In the genomic region with DNA sequence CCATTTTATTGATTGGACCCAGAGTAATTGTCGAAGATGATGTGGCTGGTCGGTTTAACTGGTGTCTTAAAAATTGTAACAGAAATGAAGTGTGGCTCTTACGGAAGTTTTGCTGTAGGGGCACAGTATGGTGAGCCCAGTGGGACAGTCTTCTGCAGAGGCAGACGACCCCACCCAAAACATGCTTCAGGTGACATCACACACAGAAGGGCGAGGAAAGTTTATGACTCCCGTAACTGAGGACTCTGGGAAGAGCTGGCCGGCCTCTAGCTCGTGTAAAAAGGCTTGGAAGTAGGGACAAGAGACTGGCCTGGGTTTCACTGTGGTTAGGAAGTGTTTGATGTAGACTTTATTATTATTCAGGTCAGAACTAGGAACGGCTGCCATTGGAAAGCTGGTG, we compare ENCODE assay signal across 28 cellular contexts.
"Had no signal": no experiment of that assay in that cellular context is flagged by ENCODE, and none has a peak within 500 bp of the region (broad histone marks: within the 10 kb centered on the region; RNA-seq: fewer than 3 reads in every experiment).

No MANE protein-coding gene starts in this region.

- H3K36me3 ChIP-seq: stomach, suprapubic skin, thoracic aorta, thyroid gland, tibial artery, tibial nerve, transverse colon, upper lobe of left lung, upper lobe of right lung, uterus, vagina had no signal

- H3K9me3 Mint-ChIP-seq: stimulated activated effector memory CD8-positive, alpha-beta T cell treated with anti-CD3 and anti-CD28 coated beads, Interleukin-12 subunit alpha, Interleukin-12 subunit beta, amount 100 ng/mL, for 72 hours; stimulated activated memory B cell treated with anti-CD40 and anti-IgM and Interleukin-4, amounts not matched to agents 10 μg/mL and 1 μg/mL and 100 μg/mL, for 72 hours; stimulated activated naive B cell treated with anti-CD40 and anti-IgM and Interleukin-4, amounts not matched to agents 10 μg/mL and 1 μg/mL and 100 μg/mL, for 72 hours; stimulated activated naive CD8-positive, alpha-beta T cell treated with anti-CD3 and anti-CD28 coated beads, Interleukin-15, amount 100 ng/mL, for 72 hours; stimulated activated naive CD8-positive, alpha-beta T cell treated with anti-CD3 and anti-CD28 coated beads, Interleukin-15, Interleukin-2, amounts not matched to agents 100 ng/mL and 50 ng/mL, for 24 hours; type B pancreatic cell had no signal

- H3K4me3 ChIP-seq: stomach, suprapubic skin, testis, thoracic aorta, thyroid gland, tibial artery, tibial nerve, transverse colon, upper lobe of left lung, upper lobe of right lung, uterus, vagina had no signal

- H3K27me3 ChIP-seq: testis, thyroid gland, tibial nerve, transverse colon, upper lobe of left lung, uterus, vagina had no signal

- H3K4me1 ChIP-seq: stomach, suprapubic skin, testis, thyroid gland, tibial artery, tibial nerve, transverse colon, upper lobe of left lung, upper lobe of right lung, uterus, vagina had no signal

- ATAC-seq: stimulated activated naive B cell treated with anti-CD40 and anti-IgM and Interleukin-4, amounts not matched to agents 10 μg/mL and 1 μg/mL and 100 μg/mL, for 72 hours; stimulated activated naive CD8-positive, alpha-beta T cell treated with anti-CD3 and anti-CD28 coated beads, Interleukin-15, amount 100 ng/mL, for 72 hours; upper lobe of right lung had no signal

- DNase-seq: stimulated activated CD4-positive, alpha-beta T cell treated with anti-CD3 and anti-CD28 coated beads, Interleukin-2, amount 100 ng/mL, for 48 hours; stimulated activated CD4-positive, alpha-beta T cell treated with anti-CD3 and anti-CD28 coated beads, Interleukin-4, amount 100 ng/mL, for 1 hour; stimulated activated CD4-positive, alpha-beta T cell treated with anti-CD3 and anti-CD28 coated beads, Interleukin-4, amount 100 ng/mL, for 24 hours; stimulated activated CD4-positive, alpha-beta T cell treated with anti-CD3 and anti-CD28 coated beads, Interleukin-4, amount 100 ng/mL, for 4 hours; stimulated activated CD8-positive, alpha-beta memory T cell treated with anti-CD3 and anti-CD28 coated beads, Interleukin-4, amount 100 ng/mL, for 48 hours; stimulated activated naive B cell treated with anti-CD40 and anti-IgM and Interleukin-4, amounts not matched to agents 10 μg/mL and 1 μg/mL and 100 μg/mL, for 72 hours; stimulated activated naive CD4-positive, alpha-beta T cell; stimulated activated naive CD4-positive, alpha-beta T cell treated with Interleukin-2 at 50 U/mL for 16 hours; stimulated activated naive CD8-positive, alpha-beta T cell treated with anti-CD3 and anti-CD28 coated beads, Interleukin-15, amount 100 ng/mL, for 72 hours; stimulated activated naive CD8-positive, alpha-beta T cell treated with anti-CD3 and anti-CD28 coated beads, Interleukin-15, Interleukin-2, amounts not matched to agents 100 U/mL and 50 U/mL, for 24 hours; stomach; substantia nigra; testis; thyroid gland; tibial artery; transverse colon; trophoblast cell; upper lobe of left lung; upper lobe of right lung; uterus had no signal

- H3K9me3 ChIP-seq: stomach, suprapubic skin, testis, thoracic aorta, thyroid gland, tibial artery, tibial nerve, transverse colon, upper lobe of left lung, upper lobe of right lung, uterus, vagina had no signal

- H3K27ac Mint-ChIP-seq: stimulated activated memory B cell treated with anti-CD40 and anti-IgM and Interleukin-4, amounts not matched to agents 10 μg/mL and 1 μg/mL and 100 μg/mL, for 72 hours; stimulated activated naive B cell treated with anti-CD40 and anti-IgM and Interleukin-4, amounts not matched to agents 10 μg/mL and 1 μg/mL and 100 μg/mL, for 72 hours; stimulated activated naive CD8-positive, alpha-beta T cell treated with anti-CD3 and anti-CD28 coated beads, Interleukin-15, amount 100 ng/mL, for 72 hours; stimulated activated naive CD8-positive, alpha-beta T cell treated with anti-CD3 and anti-CD28 coated beads, Interleukin-15, Interleukin-2, amounts not matched to agents 100 ng/mL and 50 ng/mL, for 24 hours; type B pancreatic cell had no signal

- H3K27ac ChIP-seq: stomach, suprapubic skin, testis, thoracic aorta, thyroid gland, tibial artery, tibial nerve, transverse colon, upper lobe of left lung, upper lobe of right lung, uterus, vagina had no signal

- H3K4me3 Mint-ChIP-seq: stimulated activated effector memory CD8-positive, alpha-beta T cell treated with anti-CD3 and anti-CD28 coated beads, Interleukin-12 subunit alpha, Interleukin-12 subunit beta, amount 100 ng/mL, for 72 hours; stimulated activated memory B cell treated with anti-CD40 and anti-IgM and Interleukin-4, amounts not matched to agents 10 μg/mL and 1 μg/mL and 100 μg/mL, for 72 hours; stimulated activated naive B cell treated with anti-CD40 and anti-IgM and Interleukin-4, amounts not matched to agents 10 μg/mL and 1 μg/mL and 100 μg/mL, for 72 hours; stimulated activated naive CD8-positive, alpha-beta T cell treated with anti-CD3 and anti-CD28 coated beads, Interleukin-15, amount 100 ng/mL, for 72 hours; stimulated activated naive CD8-positive, alpha-beta T cell treated with anti-CD3 and anti-CD28 coated beads, Interleukin-15, Interleukin-2, amounts not matched to agents 100 ng/mL and 50 ng/mL, for 24 hours; type B pancreatic cell had no signal

- H3K4me1 Mint-ChIP-seq: stimulated activated effector memory CD8-positive, alpha-beta T cell treated with anti-CD3 and anti-CD28 coated beads, Interleukin-12 subunit alpha, Interleukin-12 subunit beta, amount 100 ng/mL, for 72 hours; stimulated activated memory B cell treated with anti-CD40 and anti-IgM and Interleukin-4, amounts not matched to agents 10 μg/mL and 1 μg/mL and 100 μg/mL, for 72 hours; stimulated activated naive B cell treated with anti-CD40 and anti-IgM and Interleukin-4, amounts not matched to agents 10 μg/mL and 1 μg/mL and 100 μg/mL, for 72 hours had no signal

- H3K36me3 Mint-ChIP-seq: stimulated activated effector memory CD8-positive, alpha-beta T cell treated with anti-CD3 and anti-CD28 coated beads, Interleukin-12 subunit alpha, Interleukin-12 subunit beta, amount 100 ng/mL, for 72 hours; stimulated activated memory B cell treated with anti-CD40 and anti-IgM and Interleukin-4, amounts not matched to agents 10 μg/mL and 1 μg/mL and 100 μg/mL, for 72 hours; stimulated activated naive B cell treated with anti-CD40 and anti-IgM and Interleukin-4, amounts not matched to agents 10 μg/mL and 1 μg/mL and 100 μg/mL, for 72 hours; type B pancreatic cell had no signal
